8 cellular contexts compared by ENCODE assay signal in genomic region chr21:15062566-15062965, GRCh38. TPM values are rescaled to one million over a fixed set of nuclear protein-coding genes. Genes with fewer than 3 reads are reported as not detected.
DNase-seq lines count a peak whose midpoint lies in the region; ATAC-seq and TF ChIP-seq lines count a peak whose summit lies in the region.

No MANE protein-coding gene starts in this region.

- H3K36me3 ChIP-seq in left lung, result no peaks in the 10 kb centered on the region
- no peaks in the 10 kb centered on the region for H3K36me3 ChIP-seq in uterus

- H3K27ac ChIP-seq in left lung (no peak overlapping the region), uterus (peak overlapping the region in 1 of 2 donors; percentile 99)

- H3K27me3 ChIP-seq in left lung (no peaks in the 10 kb centered on the region), uterus (no peaks in the 10 kb centered on the region)

- TF ChIP-seq POLR2A in uterus (IDR thresholded peaks at IDR 0.05), result no peak

- TF ChIP-seq CTCF in AG04449 (IDR thresholded peaks at IDR 0.05; ENCODE audit: insufficient read depth, low read length, missing control alignments) (no peak), left lung (IDR thresholded peaks at IDR 0.05) (peak in 1 of 2 donors; percentile 13), uterus (IDR thresholded peaks at IDR 0.05) (peak in 1 of 4 experiments; percentile 15)

- H3K4me3 ChIP-seq in AG04449 (ENCODE audit: low read depth, low read length) (peak overlapping the region; percentile 77), left lung (peak overlapping the region; percentile 82 to 84), uterus (peak overlapping the region; percentile 97 to 99)

- POLR2A ChIA-PET in AG04449 (lab: Yijun Ruan, JAX), result no interaction called here

- intact Hi-C loops in left lung (cut with DNase I) (no loop called here), uterus (cut with DNase I; ENCODE audit: low total_unique reads) (no loop called here)

- H3K4me1 ChIP-seq in left lung (peaks cover 22 to 67% of the 10 kb centered on the region in 2 donors), uterus (peaks cover 0 to 12% of the 10 kb centered on the region in 2 donors)

- H3K9me3 ChIP-seq in left lung, result no peaks in the 10 kb centered on the region
- H3K9me3 ChIP-seq in uterus, result no peaks in the 10 kb centered on the region

- DNase-seq in AG04449 (ENCODE audit: low read depth, low spot score), result no peak
- peak; percentile 47 for DNase-seq in HT-29 (ENCODE audit: low spot score)
- DNase-seq in amniotic epithelial cell (ENCODE audit: low read depth), result peak; percentile 42
- no peak for DNase-seq in left lung
- DNase-seq in uterus, result no peak
- DNase-seq in activated CD4-positive, CD25-positive, alpha-beta regulatory T cell treated with anti-CD3 and anti-CD28 coated beads, Interleukin-2, amount 50 U/mL, for 72 hours, result no peak
- DNase-seq in NCI-H510A (lab: John Stamatoyannopoulos, UW), result no peak

- CTCF ChIA-PET in AG04449 (lab: Yijun Ruan, JAX), result no interaction called here

- ATAC-seq in left lung, result no peak
- ATAC-seq in GM19463 (IDR thresholded peaks at IDR 0.05; ENCODE audit: unreplicated experiment), result no peak

RNA-seq across cellular contexts. Expression of gene NRIP1, which starts 2.2 kb away (rescaled TPM):
- total RNA-seq in HT-29 (2014; rRNA removed; shearing (Covaris generic)), result 18.6 and 24.1 TPM in 2 replicates
- total RNA-seq in left lung, result 10 to 100 TPM; 22.6 to 30.5 TPM
- 10 to 100 TPM; 16.1 to 81.9 (median 36.4) TPM for total RNA-seq in uterus

Comparison
In these comparisons a context has a peak if more than half of its experiments do, and no peak if none do; other contexts are left out.
1. DNase-seq: peak in HT-29 (single experiment) and amniotic epithelial cell (single experiment); none in AG04449 (single experiment), left lung (0 of 2), uterus (0 of 2), activated CD4-positive, CD25-positive, alpha-beta regulatory T cell treated with anti-CD3 and anti-CD28 coated beads, Interleukin-2, amount 50 U/mL, for 72 hours (single experiment) and NCI-H510A (single experiment).
2. Peak in every context shown above with its lines, with median percentiles within 50 percentile points of each other: H3K4me3 ChIP-seq.